18 cellular contexts compared by ENCODE assay signal in genomic region chrX:77076896-77077295, GRCh38.
"Had no signal": no experiment of that assay in that cellular context is flagged by ENCODE, and none has a peak within 500 bp of the region (broad histone marks: within the 10 kb centered on the region; RNA-seq: fewer than 3 reads in every experiment).

No MANE protein-coding gene starts in this region.

- H3K4me3 ChIP-seq: K562 had no signal

- H3K27ac ChIP-seq: KMS-11, RWPE1 had no signal

- DNase-seq: IMR-90, Kasumi-1, MM.1S, NCI-H1092 treated with DMSO at 0.1 percent for 48 hours, NCI-H1436, NCI-H187, NCI-H2029, NCI-H2081 treated with DMSO at 0.1 percent for 48 hours, NCI-H2171, NCI-H345, NCI-H446 treated with DMSO at 0.1 percent for 48 hours, NCI-H510A treated with DMSO at 0.1 percent for 48 hours, NCI-H526, PC-3, SHP77 had no signal
